Comparison of ENCODE assay signal across 17 cellular contexts in genomic region chr6:126927841-126928240, GRCh38.
"Had no signal": no experiment of that assay in that cellular context is flagged by ENCODE, and none has a peak within 500 bp of the region (broad histone marks: within the 10 kb centered on the region; RNA-seq: fewer than 3 reads in every experiment).

No MANE protein-coding gene starts in this region.

- H3K36me3 ChIP-seq: esophagus muscularis mucosa, gastroesophageal sphincter, heart left ventricle, left lung, lower lobe of right lung had no signal

- H3K27me3 ChIP-seq: esophagus muscularis mucosa, gastroesophageal sphincter, heart left ventricle, left lung had no signal

- H3K4me1 ChIP-seq: heart left ventricle, left lung, lower lobe of right lung had no signal

- H3K27ac ChIP-seq: coronary artery, dorsolateral prefrontal cortex, esophagus muscularis mucosa, gastroesophageal sphincter, heart left ventricle, left lung, lower lobe of right lung had no signal

- H3K9me3 ChIP-seq: esophagus muscularis mucosa, gastroesophageal sphincter, heart left ventricle, left lung, lower lobe of right lung, mucosa of descending colon had no signal

- DNase-seq: dermis blood vessel endothelial cell; dorsolateral prefrontal cortex; effector CD4-positive, alpha-beta T cell; effector memory CD4-positive, alpha-beta T cell; foreskin fibroblast; heart left ventricle; hippocampal formation; left cardiac atrium; left ventricle myocardium superior; lower lobe of right lung; mesendoderm; mucosa of descending colon; naive B cell had no signal

- H3K4me3 ChIP-seq: coronary artery, dorsolateral prefrontal cortex, esophagus muscularis mucosa, gastroesophageal sphincter, heart left ventricle, left lung, lower lobe of right lung, mucosa of descending colon had no signal
